In the genomic region with DNA sequence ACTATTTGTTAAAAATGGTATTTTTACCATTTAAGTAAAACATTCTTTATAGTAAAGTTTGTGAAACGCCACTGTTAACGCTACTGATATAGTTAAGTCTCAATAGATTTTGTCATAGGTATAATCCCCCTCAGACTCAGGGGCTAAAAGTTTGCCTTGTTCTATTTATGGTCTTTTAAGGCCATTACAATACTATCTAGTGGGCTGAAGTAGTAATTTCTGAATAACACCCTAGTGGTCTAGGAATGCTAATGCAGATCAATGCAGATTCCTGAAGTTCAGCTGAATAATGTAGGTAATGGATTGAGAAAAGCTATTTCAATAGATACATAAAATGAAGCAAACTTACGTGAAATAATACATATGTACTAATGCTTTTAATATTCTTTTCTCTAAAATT, we compare ENCODE assay signal across 17 cellular contexts.
DNase-seq lines count a peak whose midpoint lies in the region; ATAC-seq and TF ChIP-seq lines count a peak whose summit lies in the region.
"Had no signal": no experiment of that assay in that cellular context is flagged by ENCODE, and none has a peak within 500 bp of the region (broad histone marks: within the 10 kb centered on the region; RNA-seq: fewer than 3 reads in every experiment).

No MANE protein-coding gene starts in this region.

- H4K20me1 ChIP-seq in GM23338 (replicated peaks; ENCODE audit: insufficient read depth) (no peaks in the 10 kb centered on the region), OCI-LY1 (ENCODE audit: insufficient read depth, low read length) (no peaks in the 10 kb centered on the region), neural progenitor cell (ENCODE audit: low read depth) (no peaks in the 10 kb centered on the region)

- H3K4me1 ChIP-seq in GM23338 (ENCODE audit: insufficient read depth) (0 out of 2 replicates have a peak, but pooled peaks cover 8% of the 10 kb centered on the region), OCI-LY1 (ENCODE audit: insufficient read depth, low read length, severe bottlenecking) (no peaks in the 10 kb centered on the region), neural progenitor cell (no peaks in the 10 kb centered on the region)

- H3K9me3 Mint-ChIP-seq in GM23338 (no peaks in the 10 kb centered on the region), neural progenitor cell (no peaks in the 10 kb centered on the region)
- H3K9me3 Mint-ChIP-seq in stimulated activated memory B cell treated with anti-CD40 and anti-IgM and Interleukin-4, amounts not matched to agents 10 μg/mL and 1 μg/mL and 100 μg/mL, for 72 hours, result peaks cover 6% of the 10 kb centered on the region
- peaks cover 8% of the 10 kb centered on the region for H3K9me3 Mint-ChIP-seq in activated T-cell treated with anti-CD3 and anti-CD28 coated beads, Interleukin-2, amount 50 U/mL, for 24 hours

- H3K36me3 Mint-ChIP-seq in GM23338 (ENCODE audit: low read depth), result no peaks in the 10 kb centered on the region
- H3K36me3 Mint-ChIP-seq in neural progenitor cell, result no peaks in the 10 kb centered on the region
- no peaks in the 10 kb centered on the region for H3K36me3 Mint-ChIP-seq in stimulated activated memory B cell treated with anti-CD40 and anti-IgM and Interleukin-4, amounts not matched to agents 10 μg/mL and 1 μg/mL and 100 μg/mL, for 72 hours
- no peaks in the 10 kb centered on the region for H3K36me3 Mint-ChIP-seq in activated T-cell treated with anti-CD3 and anti-CD28 coated beads, Interleukin-2, amount 50 U/mL, for 24 hours (ENCODE audit: low read depth)

- H3K9me3 ChIP-seq in OCI-LY1 (ENCODE audit: low read length) (no peaks in the 10 kb centered on the region), neural progenitor cell (ENCODE audit: low read depth) (no peaks in the 10 kb centered on the region)

- no peak for ATAC-seq in GM23338
- no peak for ATAC-seq in stimulated activated memory B cell treated with anti-CD40 and anti-IgM and Interleukin-4, amounts not matched to agents 10 μg/mL and 1 μg/mL and 100 μg/mL, for 72 hours
- ATAC-seq: HCT116 had no signal

- H3K9me2 ChIP-seq in GM23338 (ENCODE audit: insufficient read depth) (no peaks in the 10 kb centered on the region), OCI-LY1 (ENCODE audit: low read depth, low read length) (no peaks in the 10 kb centered on the region)

- no peak overlapping the region for H3K27ac Mint-ChIP-seq in GM23338
- H3K27ac Mint-ChIP-seq in neural progenitor cell, result no peak overlapping the region
- no peak overlapping the region for H3K27ac Mint-ChIP-seq in stimulated activated memory B cell treated with anti-CD40 and anti-IgM and Interleukin-4, amounts not matched to agents 10 μg/mL and 1 μg/mL and 100 μg/mL, for 72 hours
- no peak overlapping the region for H3K27ac Mint-ChIP-seq in activated T-cell treated with anti-CD3 and anti-CD28 coated beads, Interleukin-2, amount 50 U/mL, for 24 hours
- H3K27ac Mint-ChIP-seq: B cell; CD4-positive, alpha-beta T cell had no signal

- H3K4me2 ChIP-seq in GM23338, result no peak overlapping the region
- H3K4me2 ChIP-seq in OCI-LY1 (ENCODE audit: low read length), result no peak overlapping the region
- no peak overlapping the region for H3K4me2 ChIP-seq in neural progenitor cell

- H3K27me3 Mint-ChIP-seq in GM23338 (ENCODE audit: insufficient read depth, low read depth, poor library complexity) (no peaks in the 10 kb centered on the region), neural progenitor cell (ENCODE audit: insufficient read depth, low read depth) (no peaks in the 10 kb centered on the region)
- no peaks in the 10 kb centered on the region for H3K27me3 Mint-ChIP-seq in stimulated activated memory B cell treated with anti-CD40 and anti-IgM and Interleukin-4, amounts not matched to agents 10 μg/mL and 1 μg/mL and 100 μg/mL, for 72 hours
- H3K27me3 Mint-ChIP-seq in activated T-cell treated with anti-CD3 and anti-CD28 coated beads, Interleukin-2, amount 50 U/mL, for 24 hours, result no peaks in the 10 kb centered on the region
- H3K27me3 Mint-ChIP-seq: B cell; CD4-positive, alpha-beta T cell had no signal

- H3K4me1 Mint-ChIP-seq in GM23338 (no peaks in the 10 kb centered on the region), neural progenitor cell (peaks cover 3% of the 10 kb centered on the region)
- H3K4me1 Mint-ChIP-seq in stimulated activated memory B cell treated with anti-CD40 and anti-IgM and Interleukin-4, amounts not matched to agents 10 μg/mL and 1 μg/mL and 100 μg/mL, for 72 hours, result no peaks in the 10 kb centered on the region
- H3K4me1 Mint-ChIP-seq in activated T-cell treated with anti-CD3 and anti-CD28 coated beads, Interleukin-2, amount 50 U/mL, for 24 hours (ENCODE audit: low read depth), result no peaks in the 10 kb centered on the region
- H3K4me1 Mint-ChIP-seq: B cell had no signal

- H3K36me3 ChIP-seq in GM23338 (ENCODE audit: insufficient read depth) (no peaks in the 10 kb centered on the region), OCI-LY1 (ENCODE audit: insufficient read depth, low read length) (no peaks in the 10 kb centered on the region), neural progenitor cell (no peaks in the 10 kb centered on the region)

- DNase-seq in GM23338 (ENCODE audit: low spot score) (peak; percentile 27), epithelial cell of proximal tubule (ENCODE audit: low read depth) (no peak), neural progenitor cell (ENCODE audit: low spot score) (no peak), T1000 (lab: John Stamatoyannopoulos, UW) (no peak), T-helper 2 cell (no peak)
- DNase-seq in activated T-cell treated with anti-CD3 and anti-CD28 coated beads, Interleukin-2, amount 50 U/mL, for 24 hours, result no peak
- DNase-seq: CD4-positive, alpha-beta T cell; IMR-90; NCI-H1417 treated with DMSO at 0.1 percent for 48 hours; NCI-H1930; NCI-H524 treated with DMSO at 0.1 percent for 48 hours; SW 1271 had no signal

- no peak overlapping the region for H3K4me3 Mint-ChIP-seq in GM23338
- no peak overlapping the region for H3K4me3 Mint-ChIP-seq in neural progenitor cell
- no peak overlapping the region for H3K4me3 Mint-ChIP-seq in stimulated activated memory B cell treated with anti-CD40 and anti-IgM and Interleukin-4, amounts not matched to agents 10 μg/mL and 1 μg/mL and 100 μg/mL, for 72 hours
- no peak overlapping the region for H3K4me3 Mint-ChIP-seq in activated T-cell treated with anti-CD3 and anti-CD28 coated beads, Interleukin-2, amount 50 U/mL, for 24 hours
- H3K4me3 Mint-ChIP-seq: B cell; CD4-positive, alpha-beta T cell had no signal

- H3F3A ChIP-seq in GM23338 (replicated peaks; ENCODE audit: low read depth) (no peaks in the 10 kb centered on the region), OCI-LY1 (ENCODE audit: insufficient read depth, low read length) (no peaks in the 10 kb centered on the region), neural progenitor cell (ENCODE audit: low read depth) (no peaks in the 10 kb centered on the region)

- H3K27me3 ChIP-seq in GM23338 (ENCODE audit: insufficient read depth), result no peaks in the 10 kb centered on the region
- no peaks in the 10 kb centered on the region for H3K27me3 ChIP-seq in OCI-LY1 (ENCODE audit: insufficient read depth, low read length)
- no peaks in the 10 kb centered on the region for H3K27me3 ChIP-seq in neural progenitor cell

- H3K9ac ChIP-seq in OCI-LY1 (ENCODE audit: low read length), result no peak overlapping the region
- H3K9ac ChIP-seq in neural progenitor cell, result no peak overlapping the region

- H3K4me3 ChIP-seq in GM23338 (no peak overlapping the region), OCI-LY1 (ENCODE audit: low read depth, low read length, poor library complexity, severe bottlenecking) (no peak overlapping the region), epithelial cell of proximal tubule (ENCODE audit: low read depth, low read length) (no peak overlapping the region), neural progenitor cell (no peak overlapping the region)

- H3K79me2 ChIP-seq in GM23338 (replicated peaks; ENCODE audit: insufficient read depth) (no peaks in the 10 kb centered on the region), OCI-LY1 (ENCODE audit: insufficient read depth, low read length) (no peaks in the 10 kb centered on the region), neural progenitor cell (ENCODE audit: low read depth) (no peaks in the 10 kb centered on the region)

- H2AFZ ChIP-seq in GM23338 (no peak overlapping the region), OCI-LY1 (ENCODE audit: low read length) (no peak overlapping the region), neural progenitor cell (replicated peaks) (no peak overlapping the region)

- TF ChIP-seq CTCF in GM23338 (conservative IDR thresholded peaks at IDR 0.05; ENCODE audit: low read depth in 2 of 2) (peak in 1 of 2 experiments; percentile 58; a peak in 2 of 4 replicates), OCI-LY1 (IDR thresholded peaks at IDR 0.05; ENCODE audit: low read length) (peak; percentile 11; the same call in 1 of the 2 replicates), epithelial cell of proximal tubule (conservative IDR thresholded peaks at IDR 0.05; ENCODE audit: low read depth, low read length) (peak; percentile 22), neural progenitor cell (IDR thresholded peaks at IDR 0.05) (peak; percentile 44)

- H3K27ac ChIP-seq in GM23338 (ENCODE audit: low read depth) (no peak overlapping the region), OCI-LY1 (ENCODE audit: low read depth, low read length, poor library complexity, severe bottlenecking) (no peak overlapping the region), neural progenitor cell (no peak overlapping the region)
- H3K27ac ChIP-seq: RWPE1 had no signal

TF ChIP-seq in GM23338, 12 proteins besides CTCF, POLR2A, EP300 and RAD21 (continues in another document):
- no peak for TF ChIP-seq JUNB (IDR thresholded peaks at IDR 0.05; ENCODE audit: unreplicated experiment)
- TF ChIP-seq POLR2AphosphoS5 (IDR thresholded peaks at IDR 0.05; ENCODE audit: low read depth), result no peak
